Comparison of ENCODE assay signal across 8 cellular contexts in genomic region chr13:30802501-30802900, GRCh38.
DNase-seq lines count a peak whose midpoint lies in the region; ATAC-seq and TF ChIP-seq lines count a peak whose summit lies in the region.

No MANE protein-coding gene starts in this region.

- no peaks in the 10 kb centered on the region for H4K20me1 ChIP-seq in Loucy (ENCODE audit: insufficient read depth, low read length, poor library complexity, severe bottlenecking)

- TF ChIP-seq CTCF in Loucy (conservative IDR thresholded peaks at IDR 0.05; ENCODE audit: low read length), result no peak
- no peak for TF ChIP-seq CTCF in gastroesophageal sphincter (IDR thresholded peaks at IDR 0.05)

- DNase-seq in Right ventricle myocardium superior, result no peak
- no peak for DNase-seq in cardiac septum (ENCODE audit: low spot score)
- DNase-seq in iPS-NIHi7 (ENCODE audit: extremely low spot score), result no peak
- DNase-seq in NCI-H526 (lab: John Stamatoyannopoulos, UW), result no peak
- no peak for DNase-seq in GM19240 (ENCODE audit: insufficient read length, low spot score)

- TF ChIP-seq EP300 in gastroesophageal sphincter (IDR thresholded peaks at IDR 0.05), result no peak

- H3K9ac ChIP-seq in Loucy (ENCODE audit: low read depth, low read length, poor library complexity, severe bottlenecking) (no peak overlapping the region), subcutaneous abdominal adipose tissue (ENCODE audit: low read length in 5 of 5) (peak overlapping the region in 1 of 5 donors; percentile 69)

- H3K4me1 ChIP-seq in Loucy (ENCODE audit: insufficient read depth, low read length, poor library complexity, severe bottlenecking) (peaks cover 7% of the 10 kb centered on the region), gastroesophageal sphincter (peaks cover 0 to 42% (median 7%) of the 10 kb centered on the region in 3 donors), subcutaneous abdominal adipose tissue (ENCODE audit: control insufficient read depth in 5 of 5, insufficient read depth in 5 of 5, low read length in 5 of 5) (peaks cover 3 to 26% (median 21%) of the 10 kb centered on the region in 5 donors)

- H3K4me3 ChIP-seq in Loucy (ENCODE audit: low read length, poor library complexity, severe bottlenecking), result no peak overlapping the region
- no peak overlapping the region for H3K4me3 ChIP-seq in gastroesophageal sphincter
- peak overlapping the region in 3 of 5 donors; percentile 67 to 81 (median 73) for H3K4me3 ChIP-seq in subcutaneous abdominal adipose tissue (ENCODE audit: low read depth in 1 of 5, low read length in 5 of 5)

- peak overlapping the region; percentile 12 for H3K4me2 ChIP-seq in Loucy (ENCODE audit: low read depth, low read length, poor library complexity, severe bottlenecking)

- no peaks in the 10 kb centered on the region for H3K36me3 ChIP-seq in Loucy (ENCODE audit: insufficient read depth, low read length)
- no peaks in the 10 kb centered on the region for H3K36me3 ChIP-seq in gastroesophageal sphincter
- H3K36me3 ChIP-seq in subcutaneous abdominal adipose tissue (ENCODE audit: control insufficient read depth in 5 of 5, insufficient read depth in 5 of 5, low read length in 5 of 5), result no peaks in the 10 kb centered on the region

- no peaks in the 10 kb centered on the region for H3K79me2 ChIP-seq in Loucy (ENCODE audit: insufficient read depth, low read length)

- 37 to 68% methylated on average over 3 to 5 of the region's 5 CpGs for WGBS in gastroesophageal sphincter (ENCODE audit: low coverage in 1 of 2), 2 donors

- no peaks in the 10 kb centered on the region for H3K9me2 ChIP-seq in Loucy (replicated peaks; ENCODE audit: low read depth, low read length)

- TF ChIP-seq POLR2A in gastroesophageal sphincter (IDR thresholded peaks at IDR 0.05), result no peak

- no peaks in the 10 kb centered on the region for H3F3A ChIP-seq in Loucy (ENCODE audit: low read depth)

- no peaks in the 10 kb centered on the region for H3K27me3 ChIP-seq in Loucy (ENCODE audit: insufficient read depth, low read length, poor library complexity, severe bottlenecking)
- no peaks in the 10 kb centered on the region for H3K27me3 ChIP-seq in gastroesophageal sphincter
- H3K27me3 ChIP-seq in subcutaneous abdominal adipose tissue (ENCODE audit: control insufficient read depth in 5 of 5, insufficient read depth in 4 of 5, low read length in 5 of 5), result no peaks in the 10 kb centered on the region

- H3K9me3 ChIP-seq in Loucy (ENCODE audit: insufficient read depth, low read depth, low read length) (no peaks in the 10 kb centered on the region), gastroesophageal sphincter (no peaks in the 10 kb centered on the region), subcutaneous abdominal adipose tissue (ENCODE audit: control insufficient read depth in 5 of 5, low read length in 5 of 5) (no peaks in the 10 kb centered on the region)

- intact Hi-C loops in Right ventricle myocardium superior (cut with DNase I) (loop anchor here (2.0 kb wide), 1 partner anchor 128 kb away; no protein-coding TSS in a partner anchor), cardiac septum (cut with DNase I) (loop anchor here (2.0 to 10.0 kb wide), 8 partner anchors 65 to 670 kb away; partner anchors contain the start of genes MEDAG and USPL1)

- H3K27ac ChIP-seq in gastroesophageal sphincter (peak overlapping the region in 3 of 4 donors; percentile 56 to 78 (median 61)), subcutaneous abdominal adipose tissue (ENCODE audit: low read depth, low read length) (no peak overlapping the region)

- ATAC-seq in Right ventricle myocardium superior (ENCODE audit: poor library complexity), result peak; percentile 2
- no peak for ATAC-seq in gastroesophageal sphincter

- peak overlapping the region; percentile 59 for H2AFZ ChIP-seq in Loucy (ENCODE audit: low read length)

Comparison
In these comparisons a context has a peak if more than half of its experiments do, and no peak if none do; other contexts are left out.
1. H3K4me3 ChIP-seq: peak in subcutaneous abdominal adipose tissue (3 of 5); none in Loucy (single experiment) and gastroesophageal sphincter (0 of 2).